Comparison of ENCODE assay signal across 9 cellular contexts in genomic region chr11:72102631-72102945, GRCh38. TPM values are rescaled to one million over a fixed set of nuclear protein-coding genes. Genes with fewer than 3 reads are reported as not detected.
DNase-seq lines count a peak whose midpoint lies in the region; ATAC-seq and TF ChIP-seq lines count a peak whose summit lies in the region.
"Had no signal": no experiment of that assay in that cellular context is flagged by ENCODE, and none has a peak within 500 bp of the region (broad histone marks: within the 10 kb centered on the region; RNA-seq: fewer than 3 reads in every experiment).

No MANE protein-coding gene starts in this region.

- H3K9me3 ChIP-seq in right atrium auricular region: no peaks in the 10 kb centered on the region

- peaks cover 38% of the 10 kb centered on the region for H3K4me1 Mint-ChIP-seq in stimulated activated effector memory CD8-positive, alpha-beta T cell treated with anti-CD3 and anti-CD28 coated beads, Interleukin-12 subunit alpha, Interleukin-12 subunit beta, amount 100 ng/mL, for 72 hours

- peaks cover 29% of the 10 kb centered on the region for H3K36me3 Mint-ChIP-seq in stimulated activated effector memory CD8-positive, alpha-beta T cell treated with anti-CD3 and anti-CD28 coated beads, Interleukin-12 subunit alpha, Interleukin-12 subunit beta, amount 100 ng/mL, for 72 hours

- DNase-seq in H7 (no peak), right atrium auricular region (ENCODE audit: low spot score) (no peak), NCI-H2196 (lab: John Stamatoyannopoulos, UW; ENCODE audit: unreplicated experiment) (no peak), COLO829 (ENCODE audit: low spot score) (no peak), T1000 (lab: John Stamatoyannopoulos, UW) (no peak)
- no peak for DNase-seq in stimulated activated effector memory CD8-positive, alpha-beta T cell treated with anti-CD3 and anti-CD28 coated beads, Interleukin-12 subunit alpha, Interleukin-12 subunit beta, amount 100 ng/mL, for 72 hours (ENCODE audit: low spot score in 2 of 2)

- peaks cover 19% of the 10 kb centered on the region for H3K36me3 ChIP-seq in H7 (replicated peaks; ENCODE audit: control insufficient read depth, insufficient read depth, low read length)
- H3K36me3 ChIP-seq in right atrium auricular region: peaks cover 17% of the 10 kb centered on the region

- TF ChIP-seq POLR2A in GM18505 (IDR thresholded peaks at IDR 0.05; ENCODE audit: borderline replicate concordance, extremely low read depth, insufficient read depth, insufficient read length): no peak

- TF ChIP-seq CTCF in WI38 (IDR thresholded peaks at IDR 0.05; ENCODE audit: low read depth, low read length) (no peak), right atrium auricular region (IDR thresholded peaks at IDR 0.05) (no peak)

- peak overlapping the region; percentile 92 to 94 for H3K27ac ChIP-seq in right atrium auricular region

- peak overlapping the region; percentile 95 for H3K27ac Mint-ChIP-seq in stimulated activated effector memory CD8-positive, alpha-beta T cell treated with anti-CD3 and anti-CD28 coated beads, Interleukin-12 subunit alpha, Interleukin-12 subunit beta, amount 100 ng/mL, for 72 hours

- peaks cover 0 to 44% of the 10 kb centered on the region in 2 donors for H3K4me1 ChIP-seq in right atrium auricular region

- no peaks in the 10 kb centered on the region for H3K9me3 Mint-ChIP-seq in stimulated activated effector memory CD8-positive, alpha-beta T cell treated with anti-CD3 and anti-CD28 coated beads, Interleukin-12 subunit alpha, Interleukin-12 subunit beta, amount 100 ng/mL, for 72 hours

- H3K4me3 ChIP-seq in H7 (ENCODE audit: insufficient read depth, low read depth, low read length) (peak overlapping the region; percentile 93), WI38 (ENCODE audit: low read depth, low read length) (peak overlapping the region; percentile 94), right atrium auricular region (peak overlapping the region; percentile 79 to 85)

- ATAC-seq in stimulated activated effector memory CD8-positive, alpha-beta T cell treated with anti-CD3 and anti-CD28 coated beads, Interleukin-12 subunit alpha, Interleukin-12 subunit beta, amount 100 ng/mL, for 72 hours: peak; percentile 33
- no peak for ATAC-seq in GM18505 (IDR thresholded peaks at IDR 0.05; ENCODE audit: unreplicated experiment)

- H3K27me3 ChIP-seq in H7 (ENCODE audit: control insufficient read depth, insufficient read depth, low read length) (no peaks in the 10 kb centered on the region; the same call in 1 of the 2 replicates), right atrium auricular region (no peaks in the 10 kb centered on the region)

- H3K4me3 Mint-ChIP-seq in stimulated activated effector memory CD8-positive, alpha-beta T cell treated with anti-CD3 and anti-CD28 coated beads, Interleukin-12 subunit alpha, Interleukin-12 subunit beta, amount 100 ng/mL, for 72 hours: peak overlapping the region; percentile 84

RNA-seq across cellular contexts. Expression of gene LAMTOR1, which starts 0.5 kb away (rescaled TPM):
- 97.8 and 114 TPM in 2 replicates for total RNA-seq in H7 (2014; rRNA removed; shearing (Covaris generic))
- total RNA-seq in right atrium auricular region: 100 to 1,000 TPM; 103 to 117 TPM

RNA-seq across cellular contexts. Expression of gene TOMT, which starts 3.1 kb away (rescaled TPM):
- 0.14 TPM in 1 of 2 replicates, not detected in the other for total RNA-seq in H7 (2014; rRNA removed; shearing (Covaris generic))
- total RNA-seq in right atrium auricular region: not detected
- total RNA-seq: RPMI7951 had no signal

RNA-seq across cellular contexts. Expression of gene ANAPC15, which starts 9.9 kb away (rescaled TPM):
- 50.0 and 62.6 TPM in 2 replicates for total RNA-seq in H7 (2014; rRNA removed; shearing (Covaris generic))
- 10 to 100 TPM; 26.4 to 30.0 TPM for total RNA-seq in right atrium auricular region

RNA-seq across cellular contexts. Expression of gene LRRC51, which starts 21.9 kb away (rescaled TPM):
- 4.2 and 6.7 TPM in 2 replicates for total RNA-seq in H7 (2014; rRNA removed; shearing (Covaris generic))
- total RNA-seq in right atrium auricular region: 1 to 10 TPM; 4.0 to 7.6 TPM

RNA-seq across cellular contexts. Expression of gene NUMA1, which starts 22.2 kb away (rescaled TPM):
- 97.5 and 125 TPM in 2 replicates for total RNA-seq in H7 (2014; rRNA removed; shearing (Covaris generic))
- total RNA-seq in right atrium auricular region: 100 to 1,000 TPM; 102 to 130 TPM
